Comparison of ENCODE assay signal across 9 cellular contexts in the genomic region with DNA sequence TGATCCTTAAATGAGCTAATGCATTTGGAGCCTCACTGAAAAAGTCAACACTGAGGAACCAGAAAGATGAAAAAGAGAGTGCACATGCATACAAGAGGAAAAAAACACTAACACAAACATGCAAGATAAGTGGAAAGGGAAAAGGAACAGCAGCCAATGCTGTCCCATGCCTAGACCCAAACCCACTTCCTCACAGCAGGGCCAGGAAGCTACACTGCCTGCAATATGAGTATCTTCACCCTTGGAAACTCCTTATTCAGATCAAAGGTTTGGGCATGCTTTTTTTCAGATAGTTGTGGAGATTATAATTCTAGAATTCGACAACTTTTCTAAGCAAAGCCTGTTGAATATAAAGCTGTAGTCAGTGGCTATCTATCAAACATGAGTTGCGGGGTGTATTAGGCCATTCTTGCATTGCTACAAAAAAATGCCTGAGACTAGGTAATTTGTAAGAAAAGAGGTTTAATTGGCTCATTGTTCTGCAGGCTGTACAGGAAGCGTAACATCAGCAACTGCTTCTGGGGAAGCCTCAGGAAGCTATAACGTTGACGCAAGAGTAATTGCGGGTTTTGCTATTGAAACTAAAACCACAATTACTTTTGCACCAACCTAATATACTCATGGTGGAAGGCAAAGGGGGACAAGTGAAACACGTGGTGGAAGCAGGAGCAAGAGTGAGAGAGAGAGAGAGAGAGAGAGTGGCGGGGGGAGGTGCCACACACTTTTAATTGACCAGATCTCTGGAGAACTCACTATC.
DNase-seq lines count a peak whose midpoint lies in the region; ATAC-seq, FAIRE-seq and TF ChIP-seq lines count a peak whose summit lies in the region.
"Had no signal": no experiment of that assay in that cellular context is flagged by ENCODE, and none has a peak within 500 bp of the region (broad histone marks: within the 10 kb centered on the region; RNA-seq: fewer than 3 reads in every experiment).

No MANE protein-coding gene starts in this region.

- peak; percentile 7 for DNase-seq in activated CD4-positive, alpha-beta T cell treated with anti-CD3 and anti-CD28 coated beads for 48 hours
- no peak for DNase-seq in activated CD4-positive, alpha-beta T cell treated with anti-CD3 and anti-CD28 coated beads for 1 hour
- DNase-seq in HL-60 (ENCODE audit: low read depth in 1 of 2, low spot score in 1 of 2) (peak; percentile 71 to 77), GM12878 (ENCODE audit: low read depth, low spot score) (peak; percentile 47), CD14-positive monocyte (ENCODE audit: low spot score) (no peak), caudate nucleus (lab: John Stamatoyannopoulos, UW) (no peak), midbrain (lab: John Stamatoyannopoulos, UW) (no peak)
- DNase-seq: islet precursor cell had no signal

- CTCF ChIA-PET in GM12878 (lab: Yijun Ruan, JAX) = interaction anchor here (1.7 kb wide), 1 partner anchor 41 kb away, joined by 5 read pairs; no protein-coding TSS in a partner anchor

- H3K79me2 ChIP-seq in GM12878 (ENCODE audit: control insufficient read depth, insufficient read depth, low read length) = no peaks in the 10 kb centered on the region

- H4K20me1 ChIP-seq in GM12878 (ENCODE audit: control insufficient read depth, insufficient read depth) = no peaks in the 10 kb centered on the region

- H3K27ac ChIP-seq in HL-60 (replicated peaks) (peak overlapping the region; percentile 45), GM12878 (ENCODE audit: control insufficient read depth, insufficient read depth) (no peak overlapping the region), caudate nucleus (ENCODE audit: low read depth, low read length) (no peak overlapping the region)

- H3K27ac Mint-ChIP-seq in CD14-positive monocyte = no peak overlapping the region

- in situ Hi-C loops in GM12878 (cut with MboI) = no loop called here

- no peaks in the 10 kb centered on the region for H3K36me3 ChIP-seq in GM12878 (ENCODE audit: control insufficient read depth in 2 of 2, insufficient read depth in 2 of 2, low read length in 1 of 2)

- no peak overlapping the region for H3K4me3 Mint-ChIP-seq in CD14-positive monocyte

- H3K9me3 Mint-ChIP-seq in CD14-positive monocyte = peaks cover 8 to 33% (median 30%) of the 10 kb centered on the region in 7 donors

- SMC1A ChIA-PET in GM12878 (lab: Charles Lee; ENCODE audit: uncharacterized antibody, unreplicated experiment) = interaction anchor here (1.0 to 1.4 kb wide), 2 partner anchors 10 to 16 kb away, joined by 3 to 5 read pairs; no protein-coding TSS in a partner anchor

- no TSS peak for BruUV-seq in GM12878 (replicated peaks; lab: Mats Ljungman, UMichigan)

- TF ChIP-seq RAD21 in GM12878 (IDR thresholded peaks at IDR 0.05; ENCODE audit: insufficient read depth, low read depth, low read length) = no peak

- H3K4me2 ChIP-seq in GM12878 (ENCODE audit: control insufficient read depth, insufficient read depth) = peak overlapping the region; percentile 30; the same call in 1 of the 2 replicates

- TF ChIP-seq POLR2A in GM12878 (IDR thresholded peaks at IDR 0.05; ENCODE audit: low read depth, low read length) = no peak

- no peak for FAIRE-seq in GM12878 (lab: Jason Lieb, UNC)

- 13% methylated on average over 8 of the region's 8 CpGs for WGBS in GM12878 (ENCODE audit: insufficient coverage, insufficient replicate concordance, low lambda C conversion rate, missing lambda C conversion rate)

- peaks cover 12% of the 10 kb centered on the region for H3K4me1 ChIP-seq in GM12878 (ENCODE audit: control insufficient read depth, insufficient read depth, low read length)

- no peak overlapping the region for H3K4me3 ChIP-seq in HL-60 (replicated peaks; ENCODE audit: insufficient read depth, low read length)
- H3K4me3 ChIP-seq in GM12878 = no peak overlapping the region

- peaks cover 11% of the 10 kb centered on the region; the same call in 2 of the 3 replicates for H3K9me3 ChIP-seq in GM12878 (replicated peaks; ENCODE audit: control insufficient read depth, insufficient read depth, low read length)

- no peak overlapping the region for H3K9ac ChIP-seq in GM12878 (ENCODE audit: control insufficient read depth, insufficient read depth, low read length)

- H3K27me3 Mint-ChIP-seq in CD14-positive monocyte (ENCODE audit: low read depth in 3 of 3) = peaks cover 7 to 36% (median 13%) of the 10 kb centered on the region in 3 donors

- intact Hi-C loops in GM12878 (cut with micrococcal nuclease; ENCODE audit: unreplicated experiment) (no loop called here), CD14-positive monocyte (cut with micrococcal nuclease) (no loop called here)

- ATAC-seq in HG02588 (IDR thresholded peaks at IDR 0.05; ENCODE audit: unreplicated experiment) = peak; percentile 71
- ATAC-seq in GM12878 = peak; percentile 92

- H3K4me1 Mint-ChIP-seq in CD14-positive monocyte = peaks cover 11% of the 10 kb centered on the region

- peaks cover 2% of the 10 kb centered on the region for H3K27me3 ChIP-seq in HL-60 (ENCODE audit: insufficient read depth, poor library complexity, severe bottlenecking)
- no peaks in the 10 kb centered on the region for H3K27me3 ChIP-seq in GM12878 (replicated peaks in 1 of 2; ENCODE audit: control insufficient read depth in 2 of 2, insufficient read depth in 2 of 2, low read length in 1 of 2)

- POLR2A ChIA-PET in GM12878 (lab: Charles Lee) = no interaction called here

- TF ChIP-seq CTCF in HL-60 (IDR thresholded peaks at IDR 0.05; ENCODE audit: insufficient read depth, low read length) (no peak), GM12878 (IDR thresholded peaks at IDR 0.05 in 2 of 3, conservative IDR thresholded peaks at IDR 0.05 in 1 of 3; ENCODE audit: control insufficient read depth in 2 of 3, extremely low read depth in 1 of 3, insufficient read depth in 1 of 3, low read depth in 3 of 3, low read length in 3 of 3) (no peak), CD14-positive monocyte (IDR thresholded peaks at IDR 0.05) (no peak)

- H2AFZ ChIP-seq in GM12878 (ENCODE audit: control insufficient read depth, low read depth, low read length) = 0 out of 2 replicates have a peak overlapping the region, but pooled peaks have one; percentile 34

- H3K36me3 Mint-ChIP-seq in CD14-positive monocyte = no peaks in the 10 kb centered on the region

- no peak for TF ChIP-seq EP300 in GM12878 (IDR thresholded peaks at IDR 0.05; ENCODE audit: borderline replicate concordance in 1 of 2, control insufficient read depth in 1 of 2, low read depth in 2 of 2, low read length in 2 of 2)

- RAD21 ChIA-PET in GM12878 (lab: Charles Lee; ENCODE audit: unreplicated experiment) = no interaction called here

TF ChIP-seq in GM12878, 131 proteins besides CTCF, POLR2A, EP300 and RAD21 (continues in another document):
- TF ChIP-seq WRNIP1 (IDR thresholded peaks at IDR 0.05; ENCODE audit: borderline replicate concordance, low read depth, low read length) = no peak
- TF ChIP-seq GABPA (IDR thresholded peaks at IDR 0.05; ENCODE audit: low read depth) = no peak
- TF ChIP-seq, protein P1, sequence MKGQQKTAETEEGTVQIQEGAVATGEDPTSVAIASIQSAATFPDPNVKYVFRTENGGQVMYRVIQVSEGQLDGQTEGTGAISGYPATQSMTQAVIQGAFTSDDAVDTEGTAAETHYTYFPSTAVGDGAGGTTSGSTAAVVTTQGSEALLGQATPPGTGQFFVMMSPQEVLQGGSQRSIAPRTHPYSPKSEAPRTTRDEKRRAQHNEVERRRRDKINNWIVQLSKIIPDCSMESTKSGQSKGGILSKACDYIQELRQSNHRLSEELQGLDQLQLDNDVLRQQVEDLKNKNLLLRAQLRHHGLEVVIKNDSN (IDR thresholded peaks at IDR 0.05; ENCODE audit: borderline replicate concordance, extremely low read length, insufficient read depth, low read depth, low read length) = peak; percentile 2
- TF ChIP-seq, protein P2, sequence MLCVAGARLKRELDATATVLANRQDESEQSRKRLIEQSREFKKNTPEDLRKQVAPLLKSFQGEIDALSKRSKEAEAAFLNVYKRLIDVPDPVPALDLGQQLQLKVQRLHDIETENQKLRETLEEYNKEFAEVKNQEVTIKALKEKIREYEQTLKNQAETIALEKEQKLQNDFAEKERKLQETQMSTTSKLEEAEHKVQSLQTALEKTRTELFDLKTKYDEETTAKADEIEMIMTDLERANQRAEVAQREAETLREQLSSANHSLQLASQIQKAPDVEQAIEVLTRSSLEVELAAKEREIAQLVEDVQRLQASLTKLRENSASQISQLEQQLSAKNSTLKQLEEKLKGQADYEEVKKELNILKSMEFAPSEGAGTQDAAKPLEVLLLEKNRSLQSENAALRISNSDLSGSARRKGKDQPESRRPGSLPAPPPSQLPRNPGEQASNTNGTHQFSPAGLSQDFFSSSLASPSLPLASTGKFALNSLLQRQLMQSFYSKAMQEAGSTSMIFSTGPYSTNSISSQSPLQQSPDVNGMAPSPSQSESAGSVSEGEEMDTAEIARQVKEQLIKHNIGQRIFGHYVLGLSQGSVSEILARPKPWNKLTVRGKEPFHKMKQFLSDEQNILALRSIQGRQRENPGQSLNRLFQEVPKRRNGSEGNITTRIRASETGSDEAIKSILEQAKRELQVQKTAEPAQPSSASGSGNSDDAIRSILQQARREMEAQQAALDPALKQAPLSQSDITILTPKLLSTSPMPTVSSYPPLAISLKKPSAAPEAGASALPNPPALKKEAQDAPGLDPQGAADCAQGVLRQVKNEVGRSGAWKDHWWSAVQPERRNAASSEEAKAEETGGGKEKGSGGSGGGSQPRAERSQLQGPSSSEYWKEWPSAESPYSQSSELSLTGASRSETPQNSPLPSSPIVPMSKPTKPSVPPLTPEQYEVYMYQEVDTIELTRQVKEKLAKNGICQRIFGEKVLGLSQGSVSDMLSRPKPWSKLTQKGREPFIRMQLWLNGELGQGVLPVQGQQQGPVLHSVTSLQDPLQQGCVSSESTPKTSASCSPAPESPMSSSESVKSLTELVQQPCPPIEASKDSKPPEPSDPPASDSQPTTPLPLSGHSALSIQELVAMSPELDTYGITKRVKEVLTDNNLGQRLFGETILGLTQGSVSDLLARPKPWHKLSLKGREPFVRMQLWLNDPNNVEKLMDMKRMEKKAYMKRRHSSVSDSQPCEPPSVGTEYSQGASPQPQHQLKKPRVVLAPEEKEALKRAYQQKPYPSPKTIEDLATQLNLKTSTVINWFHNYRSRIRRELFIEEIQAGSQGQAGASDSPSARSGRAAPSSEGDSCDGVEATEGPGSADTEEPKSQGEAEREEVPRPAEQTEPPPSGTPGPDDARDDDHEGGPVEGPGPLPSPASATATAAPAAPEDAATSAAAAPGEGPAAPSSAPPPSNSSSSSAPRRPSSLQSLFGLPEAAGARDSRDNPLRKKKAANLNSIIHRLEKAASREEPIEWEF (IDR thresholded peaks at IDR 0.05; ENCODE audit: insufficient replicate concordance, low read depth, low read length) = no peak
- peak; percentile 37; the same call in 1 of the 2 replicates for TF ChIP-seq BCL11A (IDR thresholded peaks at IDR 0.05; ENCODE audit: low read depth, low read length)
- no peak for TF ChIP-seq HDAC2 (IDR thresholded peaks at IDR 0.05)

Comparison
In these comparisons a context has a peak if more than half of its experiments do, and no peak if none do; other contexts are left out.
1. DNase-seq: peak in activated CD4-positive, alpha-beta T cell treated with anti-CD3 and anti-CD28 coated beads for 48 hours (single experiment), HL-60 (2 of 2) and GM12878 (single experiment); none in activated CD4-positive, alpha-beta T cell treated with anti-CD3 and anti-CD28 coated beads for 1 hour (single experiment), CD14-positive monocyte (single experiment), caudate nucleus (0 of 61) and midbrain (single experiment).